ENCODE assay signal across 1 cellular context in the genomic region with DNA sequence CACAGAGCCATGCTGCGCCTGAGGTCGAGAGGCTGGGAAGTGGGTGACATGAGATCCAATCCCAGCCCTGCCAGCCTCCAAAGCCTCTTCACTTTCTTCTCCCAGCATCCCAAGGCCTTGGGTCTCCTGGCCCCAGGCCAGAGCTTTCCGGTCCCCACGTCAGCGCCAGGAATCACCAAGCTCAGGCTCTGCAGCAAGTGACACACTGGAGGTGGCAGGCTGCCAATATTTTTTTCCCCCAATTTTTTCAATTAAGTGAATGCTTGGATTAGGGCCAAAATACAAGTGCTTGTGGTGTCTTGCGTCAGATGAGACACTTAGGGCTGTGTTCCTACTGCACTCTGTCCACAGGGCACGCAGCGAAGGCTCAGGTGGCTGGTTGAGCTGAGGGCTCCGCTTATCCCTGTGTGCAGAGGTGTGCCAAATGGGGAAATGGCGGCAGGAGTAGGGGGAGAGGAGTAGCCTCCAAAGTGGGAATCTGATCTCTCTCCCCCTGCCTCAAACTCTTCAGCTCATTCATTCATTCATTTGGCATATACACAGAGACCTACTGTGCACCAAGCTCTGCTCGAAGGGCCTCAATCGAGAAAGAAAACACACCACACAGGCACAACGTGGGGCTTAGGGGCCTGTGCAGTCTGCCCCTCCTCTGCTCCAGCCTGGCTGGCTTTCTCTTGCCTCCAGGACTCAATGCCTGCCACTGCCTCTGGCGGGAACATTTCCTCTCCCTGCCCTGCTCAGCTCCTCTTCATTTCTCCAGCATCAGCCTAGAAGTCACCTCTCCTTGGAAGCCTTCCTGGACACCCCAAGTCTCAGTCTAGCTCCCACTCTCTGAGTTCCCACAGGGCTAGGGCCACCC.
A peak's percentile ranks its signal among the peaks of the same experiment; 100 is the strongest.
TF ChIP-seq lines count a peak whose summit lies in the region.

No MANE protein-coding gene starts in this region.

TF ChIP-seq in HEK293, 187 proteins besides CTCF, POLR2A, EP300 and RAD21 (continued from another document and continues in another):
- TF ChIP-seq HIC1 (tag by site-specific recombination; IDR thresholded peaks at IDR 0.05) = no peak
- no peak for TF ChIP-seq MEIS1 (CRISPR knock-in tag; IDR thresholded peaks at IDR 0.05; ENCODE audit: borderline replicate concordance)
- TF ChIP-seq OVOL3 (tag by site-specific recombination; IDR thresholded peaks at IDR 0.05) = no peak
- peak; percentile 58; the same call in 1 of the 2 replicates for TF ChIP-seq ZNF501 (tag by site-specific recombination; IDR thresholded peaks at IDR 0.05)
- TF ChIP-seq ZBTB21 (tag by site-specific recombination; IDR thresholded peaks at IDR 0.05) = peak; percentile 89
- peak; percentile 100 for TF ChIP-seq ZNF362 (tag by site-specific recombination; IDR thresholded peaks at IDR 0.05)
- TF ChIP-seq ZNF558 (tag by site-specific recombination; IDR thresholded peaks at IDR 0.05) = peak; percentile 88; the same call in 1 of the 2 replicates
- TF ChIP-seq ZNF560 (tag by site-specific recombination; IDR thresholded peaks at IDR 0.05; ENCODE audit: borderline replicate concordance) = no peak
- TF ChIP-seq ZNF184 (tag by site-specific recombination; IDR thresholded peaks at IDR 0.05) = peak; percentile 99
- TF ChIP-seq ZNF747 (tag by site-specific recombination; IDR thresholded peaks at IDR 0.05) = no peak
- TF ChIP-seq ZNF623 (tag by site-specific recombination; IDR thresholded peaks at IDR 0.05) = no peak
- peak; percentile 93 for TF ChIP-seq KLF10 (tag by site-specific recombination; IDR thresholded peaks at IDR 0.05)
- TF ChIP-seq REST (tag by site-specific recombination; IDR thresholded peaks at IDR 0.05) = peak; percentile 44; the same call in 1 of the 2 replicates
- TF ChIP-seq, protein P1, sequence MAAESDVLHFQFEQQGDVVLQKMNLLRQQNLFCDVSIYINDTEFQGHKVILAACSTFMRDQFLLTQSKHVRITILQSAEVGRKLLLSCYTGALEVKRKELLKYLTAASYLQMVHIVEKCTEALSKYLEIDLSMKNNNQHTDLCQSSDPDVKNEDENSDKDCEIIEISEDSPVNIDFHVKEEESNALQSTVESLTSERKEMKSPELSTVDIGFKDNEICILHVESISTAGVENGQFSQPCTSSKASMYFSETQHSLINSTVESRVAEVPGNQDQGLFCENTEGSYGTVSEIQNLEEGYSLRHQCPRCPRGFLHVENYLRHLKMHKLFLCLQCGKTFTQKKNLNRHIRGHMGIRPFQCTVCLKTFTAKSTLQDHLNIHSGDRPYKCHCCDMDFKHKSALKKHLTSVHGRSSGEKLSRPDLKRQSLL (tag by site-specific recombination; IDR thresholded peaks at IDR 0.05) = no peak; the same call in 1 of the 2 replicates
- TF ChIP-seq, protein P2, sequence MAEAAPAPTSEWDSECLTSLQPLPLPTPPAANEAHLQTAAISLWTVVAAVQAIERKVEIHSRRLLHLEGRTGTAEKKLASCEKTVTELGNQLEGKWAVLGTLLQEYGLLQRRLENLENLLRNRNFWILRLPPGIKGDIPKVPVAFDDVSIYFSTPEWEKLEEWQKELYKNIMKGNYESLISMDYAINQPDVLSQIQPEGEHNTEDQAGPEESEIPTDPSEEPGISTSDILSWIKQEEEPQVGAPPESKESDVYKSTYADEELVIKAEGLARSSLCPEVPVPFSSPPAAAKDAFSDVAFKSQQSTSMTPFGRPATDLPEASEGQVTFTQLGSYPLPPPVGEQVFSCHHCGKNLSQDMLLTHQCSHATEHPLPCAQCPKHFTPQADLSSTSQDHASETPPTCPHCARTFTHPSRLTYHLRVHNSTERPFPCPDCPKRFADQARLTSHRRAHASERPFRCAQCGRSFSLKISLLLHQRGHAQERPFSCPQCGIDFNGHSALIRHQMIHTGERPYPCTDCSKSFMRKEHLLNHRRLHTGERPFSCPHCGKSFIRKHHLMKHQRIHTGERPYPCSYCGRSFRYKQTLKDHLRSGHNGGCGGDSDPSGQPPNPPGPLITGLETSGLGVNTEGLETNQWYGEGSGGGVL (tag by site-specific recombination; IDR thresholded peaks at IDR 0.05) = peak; percentile 60
- no peak for TF ChIP-seq ZNF548 (tag by site-specific recombination; IDR thresholded peaks at IDR 0.05)
- no peak for TF ChIP-seq ZBTB1 (tag by site-specific recombination; IDR thresholded peaks at IDR 0.05)
- TF ChIP-seq ZNF311 (tag by site-specific recombination; IDR thresholded peaks at IDR 0.05; ENCODE audit: borderline replicate concordance) = no peak
- TF ChIP-seq ZNF549 (tag by site-specific recombination; IDR thresholded peaks at IDR 0.05) = peak; percentile 62; the same call in 1 of the 2 replicates
- TF ChIP-seq ZSCAN30 (tag by site-specific recombination; IDR thresholded peaks at IDR 0.05) = peak; percentile 61; the same call in 1 of the 2 replicates
- TF ChIP-seq ZNF366 (tag by site-specific recombination; conservative IDR thresholded peaks at IDR 0.05) = peak; percentile 91
- TF ChIP-seq, protein P3, sequence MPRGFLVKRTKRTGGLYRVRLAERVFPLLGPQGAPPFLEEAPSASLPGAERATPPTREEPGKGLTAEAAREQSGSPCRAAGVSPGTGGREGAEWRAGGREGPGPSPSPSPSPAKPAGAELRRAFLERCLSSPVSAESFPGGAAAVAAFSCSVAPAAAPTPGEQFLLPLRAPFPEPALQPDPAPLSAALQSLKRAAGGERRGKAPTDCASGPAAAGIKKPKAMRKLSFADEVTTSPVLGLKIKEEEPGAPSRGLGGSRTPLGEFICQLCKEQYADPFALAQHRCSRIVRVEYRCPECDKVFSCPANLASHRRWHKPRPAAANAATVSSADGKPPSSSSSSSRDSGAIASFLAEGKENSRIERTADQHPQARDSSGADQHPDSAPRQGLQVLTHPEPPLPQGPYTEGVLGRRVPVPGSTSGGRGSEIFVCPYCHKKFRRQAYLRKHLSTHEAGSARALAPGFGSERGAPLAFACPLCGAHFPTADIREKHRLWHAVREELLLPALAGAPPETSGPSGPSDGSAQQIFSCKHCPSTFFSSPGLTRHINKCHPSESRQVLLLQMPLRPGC (tag by site-specific recombination; IDR thresholded peaks at IDR 0.05) = peak; percentile 77; the same call in 1 of the 2 replicates
- TF ChIP-seq PRDM1 (tag by site-specific recombination; IDR thresholded peaks at IDR 0.05) = peak; percentile 90
- TF ChIP-seq PRDM10 (tag by site-specific recombination; IDR thresholded peaks at IDR 0.05) = peak; percentile 65
- TF ChIP-seq ZNF274 (IDR thresholded peaks at IDR 0.05; ENCODE audit: low read length) = no peak
- no peak for TF ChIP-seq ZNF274 (tag by site-specific recombination; IDR thresholded peaks at IDR 0.05; ENCODE audit: borderline replicate concordance)
- TF ChIP-seq ZBTB48 (tag by site-specific recombination; IDR thresholded peaks at IDR 0.05) = peak; percentile 85
- peak; percentile 83; the same call in 1 of the 2 replicates for TF ChIP-seq ZNF221 (tag by site-specific recombination; IDR thresholded peaks at IDR 0.05; ENCODE audit: borderline replicate concordance)
- no peak for TF ChIP-seq ZNF174 (tag by site-specific recombination; IDR thresholded peaks at IDR 0.05)
- TF ChIP-seq ZNF132 (tag by site-specific recombination; IDR thresholded peaks at IDR 0.05; ENCODE audit: borderline replicate concordance) = no peak
- peak; percentile 90 for TF ChIP-seq ZNF24 (tag by site-specific recombination; IDR thresholded peaks at IDR 0.05)
- TF ChIP-seq SP7 (tag by site-specific recombination; IDR thresholded peaks at IDR 0.05) = peak; percentile 76
- TF ChIP-seq ZBTB17 (tag by site-specific recombination; IDR thresholded peaks at IDR 0.05) = peak; percentile 81
- no peak for TF ChIP-seq ZNF585B (tag by site-specific recombination; IDR thresholded peaks at IDR 0.05)
- TF ChIP-seq, protein P4, sequence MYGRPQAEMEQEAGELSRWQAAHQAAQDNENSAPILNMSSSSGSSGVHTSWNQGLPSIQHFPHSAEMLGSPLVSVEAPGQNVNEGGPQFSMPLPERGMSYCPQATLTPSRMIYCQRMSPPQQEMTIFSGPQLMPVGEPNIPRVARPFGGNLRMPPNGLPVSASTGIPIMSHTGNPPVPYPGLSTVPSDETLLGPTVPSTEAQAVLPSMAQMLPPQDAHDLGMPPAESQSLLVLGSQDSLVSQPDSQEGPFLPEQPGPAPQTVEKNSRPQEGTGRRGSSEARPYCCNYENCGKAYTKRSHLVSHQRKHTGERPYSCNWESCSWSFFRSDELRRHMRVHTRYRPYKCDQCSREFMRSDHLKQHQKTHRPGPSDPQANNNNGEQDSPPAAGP (tag by site-specific recombination; IDR thresholded peaks at IDR 0.05) = 0 out of 2 replicates have a peak, but pooled peaks have one; percentile 17
- TF ChIP-seq ZNF791 (tag by site-specific recombination; IDR thresholded peaks at IDR 0.05) = no peak
